Comparison of ENCODE assay signal across 15 cellular contexts in genomic region chr2:109481196-109481555, GRCh38.
DNase-seq lines count a peak whose midpoint lies in the region; ATAC-seq and TF ChIP-seq lines count a peak whose summit lies in the region.
"Had no signal": no experiment of that assay in that cellular context is flagged by ENCODE, and none has a peak within 500 bp of the region (broad histone marks: within the 10 kb centered on the region; RNA-seq: fewer than 3 reads in every experiment).

No MANE protein-coding gene starts in this region.

- H3K4me2 ChIP-seq in neuronal stem cell (ENCODE audit: insufficient read depth, low read length, poor library complexity, severe bottlenecking), result no peak overlapping the region

- no peaks in the 10 kb centered on the region for H3K9me3 Mint-ChIP-seq in endodermal cell
- H3K9me3 Mint-ChIP-seq: T-cell had no signal

- WGBS in thyroid gland, 2 donors, result 45 to 48% methylated on average over 9 of the region's 9 CpGs
- WGBS in endodermal cell (ENCODE audit: insufficient coverage in 1 of 2, insufficient read length in 1 of 2), 2 experiments, result 95 to 100% methylated on average over 9 of the region's 9 CpGs
- no CpG with 5 or more reads among the region's 9 CpGs for WGBS in neuronal stem cell (ENCODE audit: extremely low coverage in 2 of 2, insufficient read length in 2 of 2, insufficient replicate concordance in 1 of 2), 2 donors

- no peak overlapping the region for H2BK120ac ChIP-seq in neuronal stem cell (ENCODE audit: low read depth, low read length)

- no peak overlapping the region for H4K91ac ChIP-seq in neuronal stem cell (ENCODE audit: low read depth, low read length, poor library complexity)

- no peaks in the 10 kb centered on the region for H3K27me3 ChIP-seq in mucosa of rectum (ENCODE audit: control insufficient read depth in 2 of 2, insufficient read depth in 2 of 2, low read length in 2 of 2)
- H3K27me3 ChIP-seq in thyroid gland, result no peaks in the 10 kb centered on the region
- peaks cover 5% of the 10 kb centered on the region for H3K27me3 ChIP-seq in endodermal cell (ENCODE audit: control insufficient read depth, insufficient read depth, low read length, poor library complexity, severe bottlenecking)
- peaks cover 0 to 23% (median 0%) of the 10 kb centered on the region in 3 experiments for H3K27me3 ChIP-seq in neuronal stem cell (ENCODE audit: control insufficient read depth in 3 of 3, insufficient read depth in 3 of 3, low read depth in 1 of 3, low read length in 3 of 3)
- H3K27me3 ChIP-seq: testis had no signal

- peaks cover 17 to 28% of the 10 kb centered on the region in 2 donors for H3K4me1 ChIP-seq in mucosa of rectum (ENCODE audit: control insufficient read depth in 2 of 2, insufficient read depth in 2 of 2, low read length in 2 of 2)
- peaks cover 27 to 42% of the 10 kb centered on the region in 2 donors for H3K4me1 ChIP-seq in thyroid gland
- no peaks in the 10 kb centered on the region for H3K4me1 ChIP-seq in endodermal cell (ENCODE audit: control insufficient read depth, insufficient read depth, low read length)
- H3K4me1 ChIP-seq in neuronal stem cell (ENCODE audit: control insufficient read depth in 2 of 2, insufficient read depth in 1 of 2, low read depth in 1 of 2, low read length in 2 of 2), result no peaks in the 10 kb centered on the region

- no peak overlapping the region for H3K4me3 Mint-ChIP-seq in endodermal cell
- H3K4me3 Mint-ChIP-seq: T-cell had no signal

- no peak overlapping the region for H3K23ac ChIP-seq in neuronal stem cell (ENCODE audit: low read depth, low read length, poor library complexity)

- H3K9me3 ChIP-seq in mucosa of rectum (ENCODE audit: control insufficient read depth in 2 of 2, low read length in 2 of 2) (no peaks in the 10 kb centered on the region), thyroid gland (no peaks in the 10 kb centered on the region), endodermal cell (ENCODE audit: control insufficient read depth, low read length) (no peaks in the 10 kb centered on the region), neuronal stem cell (replicated peaks in 1 of 2; ENCODE audit: control insufficient read depth in 2 of 2, insufficient read depth in 1 of 2, low read depth in 1 of 2, low read length in 2 of 2) (no peaks in the 10 kb centered on the region)
- H3K9me3 ChIP-seq: testis had no signal

- no peak overlapping the region for H2BK5ac ChIP-seq in neuronal stem cell (ENCODE audit: low read length)

- no peak overlapping the region for H3K18ac ChIP-seq in neuronal stem cell (ENCODE audit: low read length)

- peaks cover 3% of the 10 kb centered on the region for H3K27me3 Mint-ChIP-seq in endodermal cell (ENCODE audit: insufficient read depth)

- no peak overlapping the region for H2BK15ac ChIP-seq in neuronal stem cell (ENCODE audit: low read length)

- no peak overlapping the region for H3K4ac ChIP-seq in neuronal stem cell (ENCODE audit: low read length)

- no peaks in the 10 kb centered on the region for H3K79me1 ChIP-seq in neuronal stem cell (ENCODE audit: low read depth, low read length)

- ATAC-seq in HG03521 (IDR thresholded peaks at IDR 0.05; ENCODE audit: unreplicated experiment), result no peak
- ATAC-seq: T-cell had no signal

- TF ChIP-seq CTCF in VCaP (conservative IDR thresholded peaks at IDR 0.05) (no peak), thyroid gland (IDR thresholded peaks at IDR 0.05) (no peak), endodermal cell (conservative IDR thresholded peaks at IDR 0.05) (no peak)

- no peak overlapping the region for H3K14ac ChIP-seq in neuronal stem cell (ENCODE audit: low read length)

- peaks cover 5% of the 10 kb centered on the region for H3K4me1 Mint-ChIP-seq in endodermal cell
- H3K4me1 Mint-ChIP-seq: T-cell had no signal

- intact Hi-C loops in thyroid gland (cut with DNase I), result no loop called here

- no peak overlapping the region for H2AFZ ChIP-seq in neuronal stem cell (ENCODE audit: low read length)

- H4K8ac ChIP-seq in neuronal stem cell (ENCODE audit: low read depth, low read length), result no peak overlapping the region

- no peak overlapping the region for H2AK5ac ChIP-seq in neuronal stem cell (ENCODE audit: low read depth, low read length)

- H3K27ac ChIP-seq in VCaP, result peak overlapping the region; percentile 94
- H3K27ac ChIP-seq in mucosa of rectum (ENCODE audit: low read depth in 2 of 2, low read length in 2 of 2), result peak overlapping the region; percentile 56 to 61
- peak overlapping the region; percentile 43 to 84 (median 81) for H3K27ac ChIP-seq in thyroid gland
- no peak overlapping the region for H3K27ac ChIP-seq in endodermal cell (ENCODE audit: low read depth, low read length)
- H3K27ac ChIP-seq in neuronal stem cell (replicated peaks; ENCODE audit: low read length), result no peak overlapping the region
- H3K27ac ChIP-seq: testis had no signal

- H2BK12ac ChIP-seq in neuronal stem cell (ENCODE audit: low read length), result no peak overlapping the region

- peak overlapping the region in 1 of 2 donors; percentile 42 for H3K9ac ChIP-seq in mucosa of rectum (ENCODE audit: low read depth in 1 of 2, low read length in 2 of 2)
- H3K9ac ChIP-seq in endodermal cell (ENCODE audit: extremely low read depth, low read length, poor library complexity, severe bottlenecking), result no peak overlapping the region
- no peak overlapping the region for H3K9ac ChIP-seq in neuronal stem cell (ENCODE audit: low read depth, low read length, poor library complexity)

- TF ChIP-seq POLR2A in thyroid gland (IDR thresholded peaks at IDR 0.05), result no peak

- H3K4me3 ChIP-seq in mucosa of rectum (ENCODE audit: low read length in 2 of 2), result no peak overlapping the region
- H3K4me3 ChIP-seq in thyroid gland (replicated peaks in 1 of 3), result no peak overlapping the region
- no peak overlapping the region for H3K4me3 ChIP-seq in endodermal cell (ENCODE audit: low read length)
- no peak overlapping the region for H3K4me3 ChIP-seq in neuronal stem cell (ENCODE audit: low read length in 2 of 2)
- H3K4me3 ChIP-seq: testis had no signal

- H3K36me3 Mint-ChIP-seq in endodermal cell (ENCODE audit: low read depth), result no peaks in the 10 kb centered on the region
- H3K36me3 Mint-ChIP-seq: T-cell had no signal

- no peaks in the 10 kb centered on the region for H3K36me3 ChIP-seq in mucosa of rectum (ENCODE audit: control insufficient read depth in 2 of 2, insufficient read depth in 2 of 2, low read length in 2 of 2)
- H3K36me3 ChIP-seq in thyroid gland, result no peaks in the 10 kb centered on the region
- H3K36me3 ChIP-seq in endodermal cell (ENCODE audit: control insufficient read depth, insufficient read depth, low read length), result no peaks in the 10 kb centered on the region
- H3K36me3 ChIP-seq in neuronal stem cell (replicated peaks in 1 of 2; ENCODE audit: control insufficient read depth in 2 of 2, insufficient read depth in 2 of 2, low read length in 2 of 2), result no peaks in the 10 kb centered on the region

- peak; percentile 40 for DNase-seq in NCI-H2196 (lab: John Stamatoyannopoulos, UW; ENCODE audit: unreplicated experiment)
- DNase-seq in NCI-H2196 treated with DMSO at 0.1 percent for 48 hours (lab: John Stamatoyannopoulos, UW; ENCODE audit: unreplicated experiment), result no peak
- DNase-seq in thyroid gland, result peak; percentile 87 to 93
- DNase-seq in endodermal cell, result no peak
- DNase-seq in neuronal stem cell (ENCODE audit: low spot score), result no peak
- DNase-seq: activated effector memory CD4-positive, alpha-beta T cell treated with anti-CD3 and anti-CD28 coated beads, Interleukin-2, amount 50 U/mL, for 16 hours; amygdala; erythroblast; NCI-H1417 treated with DMSO at 0.1 percent for 48 hours; NCI-H526 treated with DMSO at 0.1 percent for 48 hours; testis had no signal

- no peak overlapping the region for H3K27ac Mint-ChIP-seq in endodermal cell
- H3K27ac Mint-ChIP-seq: T-cell had no signal

Comparison
In these comparisons a context has a peak if more than half of its experiments do, and no peak if none do; other contexts are left out.
1. DNase-seq: peak in NCI-H2196 (single experiment) and thyroid gland (2 of 2); none in NCI-H2196 treated with DMSO at 0.1 percent for 48 hours (single experiment), endodermal cell (single experiment) and neuronal stem cell (single experiment).
2. H3K27ac ChIP-seq: peak in VCaP (single experiment), mucosa of rectum (2 of 2) and thyroid gland (3 of 3); none in endodermal cell (single experiment) and neuronal stem cell (single experiment).